ENCODE assay signal across 22 cellular contexts in the genomic region with DNA sequence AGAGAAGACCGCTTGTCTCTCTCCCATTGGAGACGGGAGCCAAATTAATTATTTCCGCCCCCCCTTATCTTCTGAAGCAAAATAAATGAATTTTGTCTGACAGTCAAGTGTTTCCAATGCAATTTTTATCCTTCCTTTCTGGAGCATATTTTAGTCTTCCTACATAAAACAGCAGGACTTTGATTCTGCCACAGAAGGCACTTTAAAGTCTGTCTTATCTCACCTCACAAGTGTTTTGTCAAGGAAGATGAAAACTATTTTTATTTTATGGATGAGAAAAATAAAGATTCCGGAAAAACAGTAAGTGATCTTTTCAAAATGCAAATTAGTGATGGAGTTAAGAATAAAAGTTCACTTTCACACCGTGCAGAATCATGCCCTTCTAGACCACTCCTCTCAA.
"Had no signal": no experiment of that assay in that cellular context is flagged by ENCODE, and none has a peak within 500 bp of the region (broad histone marks: within the 10 kb centered on the region; RNA-seq: fewer than 3 reads in every experiment).

No MANE protein-coding gene starts in this region.

- H3K36me3 Mint-ChIP-seq: naive B cell had no signal

- H3K4me3 Mint-ChIP-seq: naive B cell, neural crest cell had no signal

- H3K36me3 ChIP-seq: left ventricle myocardium inferior, lower lobe of right lung, pancreas, suprapubic skin, tibial artery, upper lobe of left lung, uterus had no signal

- H3K27me3 ChIP-seq: hepatocyte, pancreas, suprapubic skin, tibial artery, upper lobe of left lung, uterus had no signal

- ATAC-seq: left cardiac atrium, lower lobe of right lung, pancreas, right cardiac atrium had no signal

- H3K27me3 Mint-ChIP-seq: naive B cell, progenitor cell of endocrine pancreas had no signal

- H3K27ac Mint-ChIP-seq: naive B cell, progenitor cell of endocrine pancreas had no signal

- H3K4me1 ChIP-seq: left ventricle myocardium inferior, lower lobe of right lung, pancreas, suprapubic skin, tibial artery, upper lobe of left lung, uterus had no signal

- H3K4me3 ChIP-seq: hepatocyte, left ventricle myocardium inferior, lower lobe of right lung, pancreas, smooth muscle cell, suprapubic skin, tibial artery, upper lobe of left lung, uterus had no signal

- DNase-seq: effector CD8-positive, alpha-beta T cell; foreskin melanocyte; head of caudate nucleus; kidney; left cardiac atrium; left ventricle myocardium inferior; lower lobe of right lung; mesenchymal stem cell; midbrain; naive B cell; pancreas; right cardiac atrium; stimulated activated CD4-positive, alpha-beta T cell treated with anti-CD3 and anti-CD28 coated beads, Interleukin-2, amount 100 ng/mL, for 48 hours; stimulated activated naive CD4-positive, alpha-beta T cell treated with Interleukin-2 at 50 U/mL for 16 hours; tibial artery; upper lobe of left lung; uterus had no signal

- H3K27ac ChIP-seq: hepatocyte, left ventricle myocardium inferior, lower lobe of right lung, pancreas, suprapubic skin, tibial artery, upper lobe of left lung, uterus had no signal

- H3K4me1 Mint-ChIP-seq: naive B cell, neural crest cell had no signal

- H3K9me3 Mint-ChIP-seq: neural crest cell had no signal

- H3K9me3 ChIP-seq: pancreas, suprapubic skin, uterus had no signal
